In the genomic region with DNA sequence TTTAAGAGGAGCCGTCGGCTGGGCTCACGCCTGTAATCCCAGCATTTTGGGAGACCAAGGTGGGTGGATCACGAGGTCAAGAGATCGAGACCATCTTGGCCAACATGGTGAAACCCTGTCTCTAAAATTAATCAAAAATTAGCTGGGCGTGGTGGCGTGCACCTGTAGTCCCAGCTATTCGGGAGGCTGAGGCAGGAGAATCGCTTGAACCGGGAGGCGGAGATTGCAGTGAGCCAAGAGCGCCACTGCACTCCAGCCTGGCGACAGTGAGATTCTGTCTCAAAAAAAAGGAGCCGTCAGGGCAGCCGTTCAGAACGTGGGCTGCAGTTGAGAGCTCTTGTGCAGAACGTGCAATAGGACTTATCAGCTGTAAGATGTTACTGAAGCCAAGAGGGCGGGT, we compare ENCODE assay signal across 8 cellular contexts. TPM values are rescaled to one million over a fixed set of nuclear protein-coding genes. Genes with fewer than 3 reads are reported as not detected.
DNase-seq lines count a peak whose midpoint lies in the region; ATAC-seq and TF ChIP-seq lines count a peak whose summit lies in the region.
"Not testable (repeated sequence)": the region's sequence is repeated elsewhere in the genome, so short reads cannot be mapped to it uniquely, and the experiment has no call there.
"Had no signal": no experiment of that assay in that cellular context is flagged by ENCODE, and none has a peak within 500 bp of the region (broad histone marks: within the 10 kb centered on the region; RNA-seq: fewer than 3 reads in every experiment).

No MANE protein-coding gene starts in this region.

- H3K9me2 ChIP-seq in DOHH2 (replicated peaks; ENCODE audit: control insufficient read depth, low read length), result not testable (repeated sequence)

- peak overlapping the region; percentile 96 for H3K27ac Mint-ChIP-seq in T-helper 17 cell
- H3K27ac Mint-ChIP-seq in activated T-cell treated with anti-CD3 and anti-CD28 coated beads, Interleukin-2, amount 50 U/mL, for 72 hours, result not testable (repeated sequence)
- H3K27ac Mint-ChIP-seq in nephron progenitor cell, result peak overlapping the region; percentile 43

- dilution Hi-C loops in mammary epithelial cell (cut with HindIII; ENCODE audit: low sequenced_read_pairs), result not testable (repeated sequence)

- peaks cover 75% of the 10 kb centered on the region for H3K36me3 ChIP-seq in DOHH2 (ENCODE audit: control insufficient read depth, low read length)
- H3K36me3 ChIP-seq in mammary epithelial cell (ENCODE audit: insufficient read depth, low read length), result not testable (repeated sequence)

- not testable (repeated sequence) for TF ChIP-seq CTCF in DOHH2 (IDR thresholded peaks at IDR 0.05; ENCODE audit: low read depth, low read length, poor library complexity, severe bottlenecking); mammary epithelial cell (conservative IDR thresholded peaks at IDR 0.05 in 1 of 2, IDR thresholded peaks at IDR 0.05 in 1 of 2; ENCODE audit: extremely low read depth in 1 of 2, insufficient read depth in 1 of 2, low read depth in 1 of 2, low read length in 2 of 2); nephron progenitor cell (IDR thresholded peaks at IDR 0.05)

- not testable (repeated sequence) for DNase-seq in T-helper 17 cell; activated T-cell treated with anti-CD3 and anti-CD28 coated beads, Interleukin-2, amount 50 U/mL, for 72 hours; mammary epithelial cell; nephron progenitor cell

- not testable (repeated sequence) for H3K27ac ChIP-seq in DOHH2 (ENCODE audit: low read depth, low read length); mammary epithelial cell (ENCODE audit: insufficient read depth, low read depth, low read length)

- H3K4me2 ChIP-seq in DOHH2 (ENCODE audit: low read length) (peak overlapping the region; percentile 87), mammary epithelial cell (ENCODE audit: insufficient read depth, low read depth, low read length) (peak overlapping the region; percentile 81)

- not testable (repeated sequence) for H3K4me3 Mint-ChIP-seq in T-helper 17 cell
- peak overlapping the region; percentile 94 for H3K4me3 Mint-ChIP-seq in activated T-cell treated with anti-CD3 and anti-CD28 coated beads, Interleukin-2, amount 50 U/mL, for 72 hours
- peak overlapping the region; percentile 99 for H3K4me3 Mint-ChIP-seq in nephron progenitor cell

- not testable (repeated sequence) for H2AFZ ChIP-seq in mammary epithelial cell (ENCODE audit: low read depth, low read length)

- H4K20me1 ChIP-seq in DOHH2 (ENCODE audit: control insufficient read depth, insufficient read depth, low read depth, low read length), result peaks cover 22% of the 10 kb centered on the region; the same call in 1 of the 2 replicates
- not testable (repeated sequence) for H4K20me1 ChIP-seq in mammary epithelial cell (ENCODE audit: insufficient read depth, low read length)

- in situ Hi-C loops in mammary epithelial cell (cut with MboI; ENCODE audit: low sequenced_read_pairs in 2 of 2), result not testable (repeated sequence)

- ATAC-seq in T-helper 17 cell; activated T-cell treated with anti-CD3 and anti-CD28 coated beads, Interleukin-2, amount 50 U/mL, for 72 hours (replicated peaks in 1 of 2): not testable (repeated sequence)

- H3K9me3 ChIP-seq in DOHH2 (ENCODE audit: control insufficient read depth, insufficient read depth, low read length); T-helper 17 cell (ENCODE audit: control insufficient read depth, low read length, poor library complexity, severe bottlenecking); mammary epithelial cell (replicated peaks; ENCODE audit: insufficient read depth, low read length): not testable (repeated sequence)

- H3K79me2 ChIP-seq in DOHH2 (ENCODE audit: control insufficient read depth, low read length), result peaks cover 69% of the 10 kb centered on the region
- H3K79me2 ChIP-seq in mammary epithelial cell (ENCODE audit: insufficient read depth, low read length), result peaks cover 68% of the 10 kb centered on the region

- H3K36me3 Mint-ChIP-seq in T-helper 17 cell (ENCODE audit: low read depth) (peaks cover 12% of the 10 kb centered on the region), nephron progenitor cell (ENCODE audit: low read depth) (peaks cover 50% of the 10 kb centered on the region)
- H3K36me3 Mint-ChIP-seq in activated T-cell treated with anti-CD3 and anti-CD28 coated beads, Interleukin-2, amount 50 U/mL, for 72 hours (ENCODE audit: insufficient read depth in 2 of 2), result peaks cover 11 to 32% of the 10 kb centered on the region in 2 donors

- H3K27me3 Mint-ChIP-seq in T-helper 17 cell; activated T-cell treated with anti-CD3 and anti-CD28 coated beads, Interleukin-2, amount 50 U/mL, for 72 hours (ENCODE audit: low read depth); nephron progenitor cell (ENCODE audit: low read depth, poor library complexity): not testable (repeated sequence)

- H3K4me1 Mint-ChIP-seq in T-helper 17 cell (peaks cover 33% of the 10 kb centered on the region), nephron progenitor cell (peaks cover 43% of the 10 kb centered on the region)
- H3K4me1 Mint-ChIP-seq in activated T-cell treated with anti-CD3 and anti-CD28 coated beads, Interleukin-2, amount 50 U/mL, for 72 hours (ENCODE audit: low read depth), result peaks cover 32% of the 10 kb centered on the region

- CTCF ChIA-PET in mammary epithelial cell (lab: Charles Lee; ENCODE audit: low non-redundant PET), result interaction anchor here (0.6 kb wide), 1 partner anchor 83 kb away, joined by 3 read pairs; no protein-coding TSS in a partner anchor

- intact Hi-C loops in mammary epithelial cell (cut with micrococcal nuclease), result not testable (repeated sequence)

- H3K27me3 ChIP-seq in DOHH2 (ENCODE audit: control insufficient read depth, low read length); mammary epithelial cell (ENCODE audit: insufficient read depth, low read length): not testable (repeated sequence)

- peaks cover 33% of the 10 kb centered on the region for H3K4me1 ChIP-seq in DOHH2 (ENCODE audit: control insufficient read depth, low read length)
- H3K4me1 ChIP-seq in mammary epithelial cell (ENCODE audit: insufficient read depth, low read length), result peaks cover 20% of the 10 kb centered on the region

- H3K4me3 ChIP-seq in DOHH2 (ENCODE audit: low read length), result peak overlapping the region; percentile 91; the same call in 1 of the 2 replicates
- H3K4me3 ChIP-seq in mammary epithelial cell (replicated peaks in 1 of 3; ENCODE audit: insufficient read depth in 1 of 3, low read depth in 2 of 3, low read length in 3 of 3), result not testable (repeated sequence)

- not testable (repeated sequence) for H3F3A ChIP-seq in DOHH2 (ENCODE audit: control insufficient read depth, insufficient read depth)

- not testable (repeated sequence) for H3K9me3 Mint-ChIP-seq in activated T-cell treated with anti-CD3 and anti-CD28 coated beads, Interleukin-2, amount 50 U/mL, for 72 hours; nephron progenitor cell

- 92% methylated on average over 15 of the region's 18 CpGs for WGBS in mammary epithelial cell (ENCODE audit: low coverage, missing lambda C conversion rate)

- not testable (repeated sequence) for H3K9ac ChIP-seq in mammary epithelial cell (ENCODE audit: insufficient read depth, low read length)

- BruUV-seq in mammary epithelial cell (replicated peaks; lab: Mats Ljungman, UMichigan), result not testable (repeated sequence)

RNA-seq across cellular contexts. Expression of gene KIF22, which starts 2.6 kb away (rescaled TPM):
- total RNA-seq in T-helper 17 cell (10 to 100 TPM; 74.3 to 89.0 TPM), mammary epithelial cell (10 to 100 TPM; 20.2 to 55.0 TPM)
- 100 to 1,000 TPM; 153 to 180 TPM for total RNA-seq in activated T-cell treated with anti-CD3 and anti-CD28 coated beads, Interleukin-2, amount 50 U/mL, for 72 hours
- 61.0 TPM for polyA plus RNA-seq in mammary epithelial cell
- polyA minus RNA-seq in mammary epithelial cell, result 90.3 TPM

RNA-seq across cellular contexts. Expression of gene MAZ, which starts 13.2 kb away (rescaled TPM):
- total RNA-seq in T-helper 17 cell (100 to 1,000 TPM; 242 to 254 TPM), mammary epithelial cell (100 to 1,000 TPM in 1 of 2 donors, 10 to 100 TPM in 1; 80.2 to 139 TPM)
- total RNA-seq in activated T-cell treated with anti-CD3 and anti-CD28 coated beads, Interleukin-2, amount 50 U/mL, for 72 hours, result 100 to 1,000 TPM; 266 to 329 TPM
- polyA plus RNA-seq in mammary epithelial cell, result 117 TPM
- 374 TPM for polyA minus RNA-seq in mammary epithelial cell

RNA-seq across cellular contexts. Expression of gene ZG16, which starts 15.1 kb away (rescaled TPM):
- total RNA-seq in T-helper 17 cell (not detected), mammary epithelial cell (not detected)
- total RNA-seq in activated T-cell treated with anti-CD3 and anti-CD28 coated beads, Interleukin-2, amount 50 U/mL, for 72 hours, result not detected
- polyA plus RNA-seq in mammary epithelial cell, result not detected
- not detected for polyA minus RNA-seq in mammary epithelial cell
- total RNA-seq: B cell, H4, M059J had no signal

RNA-seq across cellular contexts. Expression of gene PRRT2, which starts 18.8 kb away (rescaled TPM):
- total RNA-seq in T-helper 17 cell, result 1 to 10 TPM; 2.0 to 3.4 TPM
- 1 to 10 TPM; 2.4 to 2.8 TPM for total RNA-seq in activated T-cell treated with anti-CD3 and anti-CD28 coated beads, Interleukin-2, amount 50 U/mL, for 72 hours
- total RNA-seq in mammary epithelial cell, result under 1 TPM in 1 of 2 donors, not detected in 1; 0.42 TPM
- polyA plus RNA-seq in mammary epithelial cell, result 0.07 TPM
- polyA minus RNA-seq in mammary epithelial cell, result not detected

RNA-seq across cellular contexts. Expression of gene PAGR1, which starts 22.8 kb away (rescaled TPM):
- total RNA-seq in T-helper 17 cell (10 to 100 TPM; 15.2 to 16.3 TPM), mammary epithelial cell (10 to 100 TPM; 13.7 to 24.9 TPM)
- total RNA-seq in activated T-cell treated with anti-CD3 and anti-CD28 coated beads, Interleukin-2, amount 50 U/mL, for 72 hours, result 10 to 100 TPM; 14.8 to 17.8 TPM
- polyA plus RNA-seq in mammary epithelial cell, result 25.1 TPM
- polyA minus RNA-seq in mammary epithelial cell, result 18.4 TPM
